ENCODE assay signal across 9 cellular contexts in genomic region chr19:55284405-55285058, GRCh38. TPM values are rescaled to one million over a fixed set of nuclear protein-coding genes. Genes with fewer than 3 reads are reported as not detected.
DNase-seq lines count a peak whose midpoint lies in the region; ATAC-seq, FAIRE-seq and TF ChIP-seq lines count a peak whose summit lies in the region.
"Had no signal": no experiment of that assay in that cellular context is flagged by ENCODE, and none has a peak within 500 bp of the region (broad histone marks: within the 10 kb centered on the region; RNA-seq: fewer than 3 reads in every experiment).

No MANE protein-coding gene starts in this region.

- peaks cover 7% of the 10 kb centered on the region for H3K27me3 Mint-ChIP-seq in activated T-cell treated with anti-CD3 and anti-CD28 coated beads, Interleukin-2, amount 50 U/mL, for 72 hours (ENCODE audit: low read depth)
- H3K27me3 Mint-ChIP-seq in astrocyte (ENCODE audit: low read depth, unreplicated experiment), result no peaks in the 10 kb centered on the region

- H3K4me2 ChIP-seq in astrocyte (ENCODE audit: low read length), result peak overlapping the region; percentile 82

- H3K9ac ChIP-seq in astrocyte (ENCODE audit: low read length), result peak overlapping the region; percentile 65

- intact Hi-C loops in transverse colon (cut with DNase I; ENCODE audit: low total_unique reads) (loop anchor here (5.0 kb wide), 1 partner anchor 1052 kb away; no protein-coding TSS in a partner anchor), body of pancreas (cut with DNase I) (no loop called here)

- H2AFZ ChIP-seq in astrocyte (ENCODE audit: low read depth, low read length), result no peak overlapping the region

- no peak for TF ChIP-seq CTCF in astrocyte (IDR thresholded peaks at IDR 0.05; ENCODE audit: insufficient read depth, low read depth, low read length)
- TF ChIP-seq CTCF in kidney epithelial cell (IDR thresholded peaks at IDR 0.05; ENCODE audit: insufficient read depth, low read length, poor library complexity, severe bottlenecking), result no peak
- no peak for TF ChIP-seq CTCF in transverse colon (IDR thresholded peaks at IDR 0.05)
- TF ChIP-seq CTCF in body of pancreas (IDR thresholded peaks at IDR 0.05), result no peak

- H3K4me1 Mint-ChIP-seq in activated T-cell treated with anti-CD3 and anti-CD28 coated beads, Interleukin-2, amount 50 U/mL, for 72 hours (ENCODE audit: low read depth), result peaks cover 28% of the 10 kb centered on the region
- H3K4me1 Mint-ChIP-seq in astrocyte (ENCODE audit: low read depth, unreplicated experiment), result no peaks in the 10 kb centered on the region

- H3K4me1 ChIP-seq in astrocyte (ENCODE audit: insufficient read depth, low read length), result peaks cover 11% of the 10 kb centered on the region
- H3K4me1 ChIP-seq in transverse colon, result peaks cover 5 to 23% (median 9%) of the 10 kb centered on the region in 4 donors
- peaks cover 8% of the 10 kb centered on the region for H3K4me1 ChIP-seq in body of pancreas

- no peak for DNase-seq in activated T-cell treated with anti-CD3 and anti-CD28 coated beads, Interleukin-2, amount 50 U/mL, for 72 hours
- no peak for DNase-seq in activated T-cell treated with anti-CD3 and anti-CD28 coated beads, Interleukin-2, amount 50 U/mL, for 1 hour
- DNase-seq in astrocyte (ENCODE audit: low read depth) (no peak), kidney epithelial cell (ENCODE audit: low read depth) (no peak), transverse colon (no peak), body of pancreas (no peak), kidney glomerular epithelial cell (lab: John Stamatoyannopoulos, UW) (no peak), AG08396 (ENCODE audit: low spot score) (no peak)

- H3K9me3 Mint-ChIP-seq in activated T-cell treated with anti-CD3 and anti-CD28 coated beads, Interleukin-2, amount 50 U/mL, for 72 hours, result no peaks in the 10 kb centered on the region
- H3K9me3 Mint-ChIP-seq in astrocyte (ENCODE audit: unreplicated experiment), result no peaks in the 10 kb centered on the region

- H4K20me1 ChIP-seq in astrocyte (ENCODE audit: insufficient read depth, low read length), result no peaks in the 10 kb centered on the region

- no peak for TF ChIP-seq EP300 in transverse colon (IDR thresholded peaks at IDR 0.05; ENCODE audit: low read depth)

- no peaks in the 10 kb centered on the region for H3K9me3 ChIP-seq in astrocyte (ENCODE audit: insufficient read depth, low read depth, low read length)
- H3K9me3 ChIP-seq in transverse colon, result no peaks in the 10 kb centered on the region
- H3K9me3 ChIP-seq in body of pancreas, result no peaks in the 10 kb centered on the region

- H3K27ac ChIP-seq in astrocyte (ENCODE audit: low read depth, low read length), result no peak overlapping the region
- peak overlapping the region; percentile 68 to 91 (median 84) for H3K27ac ChIP-seq in transverse colon
- no peak overlapping the region for H3K27ac ChIP-seq in body of pancreas

- peaks cover 10% of the 10 kb centered on the region for H3K79me2 ChIP-seq in astrocyte (ENCODE audit: insufficient read depth, low read length)

- H3K4me3 ChIP-seq in astrocyte (ENCODE audit: insufficient read depth, low read depth, low read length) (peak overlapping the region; percentile 37), kidney epithelial cell (ENCODE audit: low read depth, low read length) (peak overlapping the region; percentile 51), transverse colon (peak overlapping the region; percentile 45 to 58 (median 50)), body of pancreas (no peak overlapping the region)

- peak overlapping the region; percentile 63 for H3K27ac Mint-ChIP-seq in activated T-cell treated with anti-CD3 and anti-CD28 coated beads, Interleukin-2, amount 50 U/mL, for 72 hours
- H3K27ac Mint-ChIP-seq in astrocyte (ENCODE audit: unreplicated experiment), result peak overlapping the region; percentile 34

- no peak for FAIRE-seq in astrocyte (lab: Jason Lieb, UNC)

- no peaks in the 10 kb centered on the region for H3K27me3 ChIP-seq in astrocyte (ENCODE audit: insufficient read depth, low read length)
- no peaks in the 10 kb centered on the region for H3K27me3 ChIP-seq in kidney epithelial cell (ENCODE audit: control insufficient read depth, insufficient read depth, low read length)
- H3K27me3 ChIP-seq in transverse colon, result peaks cover 19% of the 10 kb centered on the region
- H3K27me3 ChIP-seq in body of pancreas, result no peaks in the 10 kb centered on the region

- no peak for TF ChIP-seq POLR2A in transverse colon (IDR thresholded peaks at IDR 0.05)
- TF ChIP-seq POLR2A in body of pancreas (IDR thresholded peaks at IDR 0.05), result no peak

- WGBS in transverse colon (ENCODE audit: low coverage in 1 of 2), 2 donors, result 67% methylated on average over 1 of the region's 16 CpGs; no CpG with 5 or more reads in 1 of the 2 donors
- WGBS in body of pancreas, 2 donors, result 64 to 86% methylated on average over 1 to 6 of the region's 16 CpGs

- H3K36me3 Mint-ChIP-seq in activated T-cell treated with anti-CD3 and anti-CD28 coated beads, Interleukin-2, amount 50 U/mL, for 72 hours (ENCODE audit: insufficient read depth in 2 of 2), result peaks cover 2% of the 10 kb centered on the region in 2 donors
- H3K36me3 Mint-ChIP-seq in astrocyte (ENCODE audit: low read depth, unreplicated experiment), result no peaks in the 10 kb centered on the region

- in situ Hi-C loops in transverse colon (cut with MboI; ENCODE audit: low pct_ligation_motif_present in 1 of 4, low pct_unique_long_range_greater_than_20kb in 1 of 4, low sequenced_read_pairs in 3 of 4), result loop anchor here in 3 of 4 donors (25.0 kb wide), 2 partner anchors 103 to 128 kb away; partner anchors contain the start of genes UBE2S (in 2 of the 3), RPL28 (in 1 of the 3), TMEM190 (in 1 of the 3) and TMEM238 (in 1 of the 3)

- H3K36me3 ChIP-seq in astrocyte (ENCODE audit: insufficient read depth, low read length) (no peaks in the 10 kb centered on the region), kidney epithelial cell (ENCODE audit: control insufficient read depth, insufficient read depth, low read length) (no peaks in the 10 kb centered on the region), transverse colon (no peaks in the 10 kb centered on the region), body of pancreas (replicated peaks in 1 of 2; ENCODE audit: insufficient read depth in 1 of 2, low read depth in 2 of 2) (no peaks in the 10 kb centered on the region)

- H3K4me3 Mint-ChIP-seq in activated T-cell treated with anti-CD3 and anti-CD28 coated beads, Interleukin-2, amount 50 U/mL, for 72 hours, result peak overlapping the region; percentile 54 to 63
- peak overlapping the region; percentile 82 for H3K4me3 Mint-ChIP-seq in astrocyte (ENCODE audit: unreplicated experiment)

- ATAC-seq in activated T-cell treated with anti-CD3 and anti-CD28 coated beads, Interleukin-2, amount 50 U/mL, for 72 hours (replicated peaks in 1 of 2), result no peak
- ATAC-seq in body of pancreas, result no peak

RNA-seq across cellular contexts. Expression of gene BRSK1, which starts 0.7 kb away (rescaled TPM):
- 10 to 100 TPM; 13.0 to 19.6 TPM for total RNA-seq in activated T-cell treated with anti-CD3 and anti-CD28 coated beads, Interleukin-2, amount 50 U/mL, for 72 hours
- total RNA-seq in astrocyte (17.6 and 18.8 TPM in 2 replicates), kidney epithelial cell (4.7 and 6.0 TPM in 2 replicates), transverse colon (10 to 100 TPM in 1 of 4 donors, 1 to 10 TPM in 3; 1.4 to 17.6 (median 4.7) TPM), body of pancreas (1 to 10 TPM in 1 of 2 donors, under 1 TPM in 1; 0.66 to 1.0 TPM)

RNA-seq across cellular contexts. Expression of gene HSPBP1, which starts 4.6 kb away (rescaled TPM):
- total RNA-seq in activated T-cell treated with anti-CD3 and anti-CD28 coated beads, Interleukin-2, amount 50 U/mL, for 72 hours, result 10 to 100 TPM; 23.9 to 31.1 TPM
- total RNA-seq in astrocyte (34.8 and 39.8 TPM in 2 replicates), kidney epithelial cell (64.3 and 77.8 TPM in 2 replicates), transverse colon (10 to 100 TPM in 3 of 4 donors, 1 to 10 TPM in 1; 4.5 to 98.7 (median 27.0) TPM), body of pancreas (10 to 100 TPM; 12.5 to 51.1 TPM)

RNA-seq across cellular contexts. Expression of gene PPP6R1, which starts 25.7 kb away (rescaled TPM):
- 100 to 1,000 TPM; 177 to 202 TPM for total RNA-seq in activated T-cell treated with anti-CD3 and anti-CD28 coated beads, Interleukin-2, amount 50 U/mL, for 72 hours
- 73.8 and 75.2 TPM in 2 replicates for total RNA-seq in astrocyte
- total RNA-seq in kidney epithelial cell, result 41.5 and 51.3 TPM in 2 replicates
- total RNA-seq in transverse colon, result 10 to 100 TPM; 51.3 to 91.5 (median 60.7) TPM
- total RNA-seq in body of pancreas, result 10 to 100 TPM; 19.2 to 20.8 TPM

RNA-seq across cellular contexts. Expression of gene TMEM150B, which starts 40.6 kb away (rescaled TPM):
- not detected for total RNA-seq in activated T-cell treated with anti-CD3 and anti-CD28 coated beads, Interleukin-2, amount 50 U/mL, for 72 hours
- total RNA-seq in astrocyte, result not detected in 2 replicates
- not detected in 2 replicates for total RNA-seq in kidney epithelial cell
- total RNA-seq in transverse colon, result 100 to 1,000 TPM in 1 of 4 donors, 10 to 100 TPM in 3; 26.5 to 135 (median 57.4) TPM
- total RNA-seq in body of pancreas, result 1 to 10 TPM in 1 of 2 donors, not detected in 1; 1.0 TPM
- total RNA-seq: pulmonary artery endothelial cell had no signal

RNA-seq across cellular contexts. Expression of gene KMT5C, which starts 55.1 kb away (rescaled TPM):
- 10 to 100 TPM; 29.2 to 31.3 TPM for total RNA-seq in activated T-cell treated with anti-CD3 and anti-CD28 coated beads, Interleukin-2, amount 50 U/mL, for 72 hours
- 14.6 and 16.0 TPM in 2 replicates for total RNA-seq in astrocyte
- total RNA-seq in kidney epithelial cell, result 9.6 and 11.9 TPM in 2 replicates
- total RNA-seq in transverse colon, result 10 to 100 TPM; 27.8 to 80.8 (median 31.3) TPM
- 10 to 100 TPM; 14.8 to 17.6 TPM for total RNA-seq in body of pancreas

Comparison
In these comparisons a context has a peak if more than half of its experiments do, and no peak if none do; other contexts are left out.
1. H3K27ac ChIP-seq: peak in transverse colon (4 of 4); none in astrocyte (single experiment) and body of pancreas (0 of 4).
2. H3K4me3 ChIP-seq: peak in astrocyte (single experiment), kidney epithelial cell (single experiment) and transverse colon (4 of 4); none in body of pancreas (0 of 2).